1 cellular context compared by ENCODE assay signal in genomic region chr6:5205877-5206840, GRCh38.
TF ChIP-seq lines count a peak whose summit lies in the region.

No MANE protein-coding gene starts in this region.

TF ChIP-seq in HepG2, 621 proteins besides CTCF, POLR2A, EP300 and RAD21 (continued from another document and continues in another):
- TF ChIP-seq ZEB1 (IDR thresholded peaks at IDR 0.05; ENCODE audit: insufficient replicate concordance, low read depth) (peak; percentile 45), ZNF609 (CRISPR knock-in tag; IDR thresholded peaks at IDR 0.05; ENCODE audit: borderline replicate concordance) (peak; percentile 80; the same call in 1 of the 2 replicates), ZNF20 (CRISPR knock-in tag; IDR thresholded peaks at IDR 0.05) (no peak), GMEB2 (CRISPR knock-in tag; IDR thresholded peaks at IDR 0.05; ENCODE audit: low read depth) (no peak), GTF2F1 (IDR thresholded peaks at IDR 0.05; ENCODE audit: low read length) (no peak), RBM22 (optimal IDR thresholded peaks at IDR 0.05; ENCODE audit: low read length) (peak; percentile 25), ZNF275 (CRISPR knock-in tag; IDR thresholded peaks at IDR 0.05; ENCODE audit: borderline replicate concordance) (peak; percentile 92), GABPA (IDR thresholded peaks at IDR 0.05; ENCODE audit: low read depth, low read length) (no peak), GABPA (CRISPR knock-in tag; IDR thresholded peaks at IDR 0.05; ENCODE audit: low read depth) (no peak), U2AF1 (optimal IDR thresholded peaks at IDR 0.05; ENCODE audit: low read depth, low read length) (no peak), ZNF549 (CRISPR knock-in tag; IDR thresholded peaks at IDR 0.05) (no peak), ZNF317 (CRISPR knock-in tag; IDR thresholded peaks at IDR 0.05) (0 out of 2 replicates have a peak, but pooled peaks have one; percentile 76), IRX3 (CRISPR knock-in tag; IDR thresholded peaks at IDR 0.05; ENCODE audit: borderline replicate concordance, low read depth) (no peak), SIX1 (CRISPR knock-in tag; IDR thresholded peaks at IDR 0.05; ENCODE audit: borderline replicate concordance) (0 out of 2 replicates have a peak, but pooled peaks have one; percentile 43), IKZF1 (IDR thresholded peaks at IDR 0.05) (no peak), ZNF75D (CRISPR knock-in tag; IDR thresholded peaks at IDR 0.05; ENCODE audit: borderline replicate concordance) (no peak), ZNF44 (CRISPR knock-in tag; IDR thresholded peaks at IDR 0.05) (0 out of 2 replicates have a peak, but pooled peaks have one; percentile 47), ZNF691 (CRISPR knock-in tag; IDR thresholded peaks at IDR 0.05; ENCODE audit: borderline replicate concordance, low read depth) (peak; percentile 75; the same call in 1 of the 2 replicates), ZNF292 (CRISPR knock-in tag; IDR thresholded peaks at IDR 0.05; ENCODE audit: borderline replicate concordance, low read depth) (peak; percentile 86; the same call in 1 of the 2 replicates), ZNF143 (CRISPR knock-in tag; IDR thresholded peaks at IDR 0.05) (peak; percentile 72), DMAP1 (CRISPR knock-in tag; IDR thresholded peaks at IDR 0.05) (peak; percentile 75), ESRRA (CRISPR knock-in tag; IDR thresholded peaks at IDR 0.05; ENCODE audit: low read depth) (peak; percentile 71; the same call in 1 of the 2 replicates), POLR2AphosphoS2 (IDR thresholded peaks at IDR 0.05; ENCODE audit: low read depth, low read length) (no peak), CENPBD1 (CRISPR knock-in tag; IDR thresholded peaks at IDR 0.05; ENCODE audit: borderline replicate concordance, low read depth) (no peak), NONO (IDR thresholded peaks at IDR 0.05) (no peak), NONO (CRISPR knock-in tag; conservative IDR thresholded peaks at IDR 0.05) (peak; percentile 87), HINFP (CRISPR knock-in tag; IDR thresholded peaks at IDR 0.05; ENCODE audit: low read depth) (no peak), FOSL2 (CRISPR knock-in tag; IDR thresholded peaks at IDR 0.05) (peak; percentile 75), SIX4 (CRISPR knock-in tag; IDR thresholded peaks at IDR 0.05) (0 out of 2 replicates have a peak, but pooled peaks have one; percentile 10), TAF15 (IDR thresholded peaks at IDR 0.05; ENCODE audit: low read depth, low read length, poor library complexity, severe bottlenecking) (no peak), ZFP1 (CRISPR knock-in tag; IDR thresholded peaks at IDR 0.05) (no peak), ZBTB7A (CRISPR knock-in tag; IDR thresholded peaks at IDR 0.05) (no peak; the same call in 1 of the 2 replicates), RBAK (CRISPR knock-in tag; IDR thresholded peaks at IDR 0.05) (peak; percentile 63; the same call in 1 of the 2 replicates), ONECUT2 (CRISPR knock-in tag; IDR thresholded peaks at IDR 0.05) (0 out of 2 replicates have a peak, but pooled peaks have one; percentile 7), SPEN (CRISPR knock-in tag; IDR thresholded peaks at IDR 0.05; ENCODE audit: low read depth) (peak; percentile 56; the same call in 1 of the 2 replicates), BCL6 (CRISPR knock-in tag; IDR thresholded peaks at IDR 0.05) (peak; percentile 89), ZNF30 (CRISPR knock-in tag; IDR thresholded peaks at IDR 0.05) (no peak), ZNF281 (CRISPR knock-in tag; IDR thresholded peaks at IDR 0.05; ENCODE audit: borderline replicate concordance) (peak; percentile 69; the same call in 1 of the 2 replicates), ZNF263 (CRISPR knock-in tag; IDR thresholded peaks at IDR 0.05) (no peak), ZFAT (CRISPR knock-in tag; conservative IDR thresholded peaks at IDR 0.05) (no peak), JUND (CRISPR knock-in tag; IDR thresholded peaks at IDR 0.05) (peak; percentile 90), SP2 (CRISPR knock-in tag; IDR thresholded peaks at IDR 0.05) (no peak), ZNF225 (CRISPR knock-in tag; IDR thresholded peaks at IDR 0.05) (peak; percentile 56; the same call in 1 of the 2 replicates)
- TF ChIP-seq, protein P1, sequence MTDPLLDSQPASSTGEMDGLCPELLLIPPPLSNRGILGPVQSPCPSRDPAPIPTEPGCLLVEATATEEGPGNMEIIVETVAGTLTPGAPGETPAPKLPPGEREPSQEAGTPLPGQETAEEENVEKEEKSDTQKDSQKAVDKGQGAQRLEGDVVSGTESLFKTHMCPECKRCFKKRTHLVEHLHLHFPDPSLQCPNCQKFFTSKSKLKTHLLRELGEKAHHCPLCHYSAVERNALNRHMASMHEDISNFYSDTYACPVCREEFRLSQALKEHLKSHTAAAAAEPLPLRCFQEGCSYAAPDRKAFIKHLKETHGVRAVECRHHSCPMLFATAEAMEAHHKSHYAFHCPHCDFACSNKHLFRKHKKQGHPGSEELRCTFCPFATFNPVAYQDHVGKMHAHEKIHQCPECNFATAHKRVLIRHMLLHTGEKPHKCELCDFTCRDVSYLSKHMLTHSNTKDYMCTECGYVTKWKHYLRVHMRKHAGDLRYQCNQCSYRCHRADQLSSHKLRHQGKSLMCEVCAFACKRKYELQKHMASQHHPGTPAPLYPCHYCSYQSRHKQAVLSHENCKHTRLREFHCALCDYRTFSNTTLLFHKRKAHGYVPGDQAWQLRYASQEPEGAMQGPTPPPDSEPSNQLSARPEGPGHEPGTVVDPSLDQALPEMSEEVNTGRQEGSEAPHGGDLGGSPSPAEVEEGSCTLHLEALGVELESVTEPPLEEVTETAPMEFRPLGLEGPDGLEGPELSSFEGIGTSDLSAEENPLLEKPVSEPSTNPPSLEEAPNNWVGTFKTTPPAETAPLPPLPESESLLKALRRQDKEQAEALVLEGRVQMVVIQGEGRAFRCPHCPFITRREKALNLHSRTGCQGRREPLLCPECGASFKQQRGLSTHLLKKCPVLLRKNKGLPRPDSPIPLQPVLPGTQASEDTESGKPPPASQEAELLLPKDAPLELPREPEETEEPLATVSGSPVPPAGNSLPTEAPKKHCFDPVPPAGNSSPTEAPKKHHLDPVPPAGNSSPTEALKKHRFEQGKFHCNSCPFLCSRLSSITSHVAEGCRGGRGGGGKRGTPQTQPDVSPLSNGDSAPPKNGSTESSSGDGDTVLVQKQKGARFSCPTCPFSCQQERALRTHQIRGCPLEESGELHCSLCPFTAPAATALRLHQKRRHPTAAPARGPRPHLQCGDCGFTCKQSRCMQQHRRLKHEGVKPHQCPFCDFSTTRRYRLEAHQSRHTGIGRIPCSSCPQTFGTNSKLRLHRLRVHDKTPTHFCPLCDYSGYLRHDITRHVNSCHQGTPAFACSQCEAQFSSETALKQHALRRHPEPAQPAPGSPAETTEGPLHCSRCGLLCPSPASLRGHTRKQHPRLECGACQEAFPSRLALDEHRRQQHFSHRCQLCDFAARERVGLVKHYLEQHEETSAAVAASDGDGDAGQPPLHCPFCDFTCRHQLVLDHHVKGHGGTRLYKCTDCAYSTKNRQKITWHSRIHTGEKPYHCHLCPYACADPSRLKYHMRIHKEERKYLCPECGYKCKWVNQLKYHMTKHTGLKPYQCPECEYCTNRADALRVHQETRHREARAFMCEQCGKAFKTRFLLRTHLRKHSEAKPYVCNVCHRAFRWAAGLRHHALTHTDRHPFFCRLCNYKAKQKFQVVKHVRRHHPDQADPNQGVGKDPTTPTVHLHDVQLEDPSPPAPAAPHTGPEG (CRISPR knock-in tag; IDR thresholded peaks at IDR 0.05) = 0 out of 2 replicates have a peak, but pooled peaks have one; percentile 61
